Comparison of ENCODE assay signal across 8 cellular contexts in the genomic region with DNA sequence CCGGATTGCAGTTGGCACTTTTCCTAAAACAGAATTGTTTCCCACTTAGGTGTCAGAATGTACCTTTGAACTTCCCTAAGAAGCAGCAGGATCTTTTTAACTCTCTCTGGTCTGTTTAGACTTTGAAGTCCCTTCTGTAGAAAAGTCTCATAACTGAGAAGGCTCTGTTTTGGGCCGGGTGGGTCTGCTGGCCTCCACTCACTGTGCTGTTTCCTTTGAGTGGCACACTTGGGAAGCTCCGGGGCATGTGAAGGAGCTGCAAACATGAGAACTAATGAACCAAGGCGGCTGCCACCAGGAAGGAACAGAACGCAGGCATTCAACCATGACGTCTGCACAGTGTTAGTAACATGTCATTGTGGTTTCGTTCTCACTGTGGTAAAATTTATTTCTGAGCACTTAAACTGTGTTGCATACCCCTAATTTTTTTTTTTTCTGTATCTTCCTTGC. TPM values are rescaled to one million over a fixed set of nuclear protein-coding genes. Genes with fewer than 3 reads are reported as not detected.
DNase-seq lines count a peak whose midpoint lies in the region; ATAC-seq, FAIRE-seq and TF ChIP-seq lines count a peak whose summit lies in the region.

No MANE protein-coding gene starts in this region.

- FAIRE-seq in A549 (lab: Jason Lieb, UNC): no peak

- POLR2A ChIA-PET in A549 (lab: Yijun Ruan, JAX): no interaction called here

- H3K9me3 ChIP-seq in A549 (no peaks in the 10 kb centered on the region), thymus (ENCODE audit: control insufficient read depth) (no peaks in the 10 kb centered on the region)

- CTCF ChIA-PET in A549 (lab: Yijun Ruan, JAX): interaction anchor here (1.0 to 2.6 kb wide), 2 partner anchors 10 kb away, joined by 3 to 8 read pairs; no protein-coding TSS in a partner anchor

- no peak overlapping the region for H3K4me3 ChIP-seq in A549
- H3K4me3 ChIP-seq in thymus (ENCODE audit: low read length): no peak overlapping the region

- H3K4me3 Mint-ChIP-seq in activated T-cell treated with anti-CD3 and anti-CD28 coated beads, Interleukin-2, amount 50 U/mL, for 4 hours: peak overlapping the region; percentile 80
- no peak overlapping the region for H3K4me3 Mint-ChIP-seq in mesothelial cell of epicardium

- H3K4me2 ChIP-seq in A549: peak overlapping the region; percentile 61

- ATAC-seq in A549 (peak in 1 of 2 experiments; percentile 42; a peak in 2 of 6 replicates), GM21423 (IDR thresholded peaks at IDR 0.05; ENCODE audit: unreplicated experiment) (peak; percentile 81), HG02610 (IDR thresholded peaks at IDR 0.05; ENCODE audit: unreplicated experiment) (no peak)
- ATAC-seq in activated T-cell treated with anti-CD3 and anti-CD28 coated beads, Interleukin-2, amount 50 U/mL, for 4 hours: peak; percentile 59 to 60

- H3K27me3 ChIP-seq in thymus (ENCODE audit: control insufficient read depth, insufficient read depth): no peaks in the 10 kb centered on the region

- no peaks in the 10 kb centered on the region for H3K27me3 Mint-ChIP-seq in activated T-cell treated with anti-CD3 and anti-CD28 coated beads, Interleukin-2, amount 50 U/mL, for 4 hours (ENCODE audit: low read depth)
- no peaks in the 10 kb centered on the region for H3K27me3 Mint-ChIP-seq in mesothelial cell of epicardium (ENCODE audit: low read depth)

- H3K4me1 ChIP-seq in A549 (peaks cover 41% of the 10 kb centered on the region), thymus (ENCODE audit: control insufficient read depth, insufficient read depth, low read length) (peaks cover 6% of the 10 kb centered on the region)

- TF ChIP-seq RAD21 in A549 (conservative IDR thresholded peaks at IDR 0.05 in 1 of 2, IDR thresholded peaks at IDR 0.05 in 1 of 2): no peak

- peak overlapping the region; percentile 57 for H3K27ac Mint-ChIP-seq in mesothelial cell of epicardium

- H3K36me3 Mint-ChIP-seq in activated T-cell treated with anti-CD3 and anti-CD28 coated beads, Interleukin-2, amount 50 U/mL, for 4 hours (ENCODE audit: insufficient read depth): peaks cover 25% of the 10 kb centered on the region
- peaks cover 7% of the 10 kb centered on the region for H3K36me3 Mint-ChIP-seq in mesothelial cell of epicardium

- H3K36me3 ChIP-seq in thymus (ENCODE audit: control insufficient read depth, insufficient read depth): no peaks in the 10 kb centered on the region

- WGBS in A549 (ENCODE audit: missing lambda C conversion rate): 12% methylated on average over 7 of the region's 7 CpGs
- WGBS in thymus: 12% methylated on average over 7 of the region's 7 CpGs

- no peak for TF ChIP-seq CTCF in A549 (IDR thresholded peaks at IDR 0.05)
- TF ChIP-seq CTCF in mesothelial cell of epicardium (IDR thresholded peaks at IDR 0.05; ENCODE audit: unreplicated experiment): no peak

- TF ChIP-seq EP300 in A549 (IDR thresholded peaks at IDR 0.05): no peak

- no peaks in the 10 kb centered on the region for H3K9me3 Mint-ChIP-seq in activated T-cell treated with anti-CD3 and anti-CD28 coated beads, Interleukin-2, amount 50 U/mL, for 4 hours
- H3K9me3 Mint-ChIP-seq in mesothelial cell of epicardium: no peaks in the 10 kb centered on the region

- DNase-seq in A549 (ENCODE audit: low read depth in 1 of 2, low spot score in 1 of 2) (peak in 1 of 2 experiments; percentile 36), NCI-H510A (lab: John Stamatoyannopoulos, UW) (peak; percentile 51), mesothelial cell of epicardium (ENCODE audit: low spot score in 2 of 2, unreplicated experiment in 2 of 2) (no peak), NCI-H128 (lab: John Stamatoyannopoulos, UW; ENCODE audit: unreplicated experiment) (no peak)
- DNase-seq in activated T-cell treated with anti-CD3 and anti-CD28 coated beads, Interleukin-2, amount 50 U/mL, for 4 hours: peak; percentile 54

- TF ChIP-seq POLR2A in A549 (IDR thresholded peaks at IDR 0.05; ENCODE audit: low read length): no peak

- peaks cover 79% of the 10 kb centered on the region for H3K4me1 Mint-ChIP-seq in activated T-cell treated with anti-CD3 and anti-CD28 coated beads, Interleukin-2, amount 50 U/mL, for 4 hours (ENCODE audit: low read depth)
- peaks cover 29% of the 10 kb centered on the region for H3K4me1 Mint-ChIP-seq in mesothelial cell of epicardium

- H3K27ac ChIP-seq in A549 (peak overlapping the region; percentile 59 to 79), thymus (ENCODE audit: low read depth) (peak overlapping the region; percentile 80)

TF ChIP-seq in A549, 52 proteins besides CTCF, POLR2A, EP300 and RAD21:
- TF ChIP-seq HEYL (CRISPR knock-in tag; IDR thresholded peaks at IDR 0.05) (no peak), USF2 (IDR thresholded peaks at IDR 0.05) (no peak), ZC3H11A (IDR thresholded peaks at IDR 0.05) (no peak), RFX5 (IDR thresholded peaks at IDR 0.05) (no peak), BCL3 (IDR thresholded peaks at IDR 0.05) (no peak), SMC3 (IDR thresholded peaks at IDR 0.05) (no peak), MAX (IDR thresholded peaks at IDR 0.05) (no peak), ESRRA (IDR thresholded peaks at IDR 0.05; ENCODE audit: borderline replicate concordance, low read length) (no peak), POLR2AphosphoS2 (conservative IDR thresholded peaks at IDR 0.05; ENCODE audit: low read length) (no peak), MAZ (IDR thresholded peaks at IDR 0.05; ENCODE audit: borderline replicate concordance, low read depth, low read length) (no peak), ZSCAN20 (CRISPR knock-in tag; IDR thresholded peaks at IDR 0.05) (no peak), RNF2 (IDR thresholded peaks at IDR 0.05; ENCODE audit: borderline replicate concordance, low read depth) (no peak), EHMT2 (IDR thresholded peaks at IDR 0.05; ENCODE audit: low read depth) (no peak), JUNB (IDR thresholded peaks at IDR 0.05) (no peak)
- TF ChIP-seq, protein P1, sequence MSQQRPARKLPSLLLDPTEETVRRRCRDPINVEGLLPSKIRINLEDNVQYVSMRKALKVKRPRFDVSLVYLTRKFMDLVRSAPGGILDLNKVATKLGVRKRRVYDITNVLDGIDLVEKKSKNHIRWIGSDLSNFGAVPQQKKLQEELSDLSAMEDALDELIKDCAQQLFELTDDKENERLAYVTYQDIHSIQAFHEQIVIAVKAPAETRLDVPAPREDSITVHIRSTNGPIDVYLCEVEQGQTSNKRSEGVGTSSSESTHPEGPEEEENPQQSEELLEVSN (IDR thresholded peaks at IDR 0.05; ENCODE audit: borderline replicate concordance, low read depth): no peak
TF ChIP-seq in A549: peak in this region for 0.

RNA-seq across cellular contexts. Expression of gene NCMAP, which starts 19.5 kb away (rescaled TPM):
- polyA plus RNA-seq in A549 (2011; rRNA removed) (1.7 and 2.2 TPM in 2 replicates), A549 (2017; fragmentation: RNase III; extraction: RNeasy Plus Mini Kit Qiagen cat#74134 plus additional on column Dnase treatment) (0.08 to 0.24 TPM (median 0.13 TPM) in 3 replicates), thymus (0.11 TPM)
- polyA plus RNA-seq in A549 (2012; cell fraction: cytosol; rRNA removed): 0.08 and 0.09 TPM in 2 replicates
- 0.04 and 0.12 TPM in 2 replicates for polyA plus RNA-seq in A549 (2012; cell fraction: nucleus; rRNA removed)
- 1.8 and 2.5 TPM in 2 replicates for polyA minus RNA-seq in A549 (2011; rRNA and poly(A)+ RNA removed)
- total RNA-seq in activated T-cell treated with anti-CD3 and anti-CD28 coated beads, Interleukin-2, amount 50 U/mL, for 4 hours: under 1 TPM in 2 of 3 donors, not detected in 1; 0.08 to 0.10 TPM
- total RNA-seq in mesothelial cell of epicardium: 0.31 to 0.51 TPM (median 0.38 TPM) in 3 replicates

RNA-seq across cellular contexts. Expression of gene RCAN3, which starts 33.8 kb away (rescaled TPM):
- polyA plus RNA-seq in A549 (2011; rRNA removed): 11.5 and 14.6 TPM in 2 replicates
- 5.8 and 6.8 TPM in 2 replicates for polyA plus RNA-seq in A549 (2012; cell fraction: cytosol; rRNA removed)
- 3.3 and 7.4 TPM in 2 replicates for polyA plus RNA-seq in A549 (2012; cell fraction: nucleus; rRNA removed)
- polyA plus RNA-seq in A549 (2017; fragmentation: RNase III; extraction: RNeasy Plus Mini Kit Qiagen cat#74134 plus additional on column Dnase treatment): 6.7 to 7.5 TPM (median 7.4 TPM) in 3 replicates
- 9.7 and 10.4 TPM in 2 replicates for polyA minus RNA-seq in A549 (2011; rRNA and poly(A)+ RNA removed)
- 10 to 100 TPM; 45.0 to 51.7 (median 47.4) TPM for total RNA-seq in activated T-cell treated with anti-CD3 and anti-CD28 coated beads, Interleukin-2, amount 50 U/mL, for 4 hours
- total RNA-seq in mesothelial cell of epicardium: 9.5 to 14.7 TPM (median 11.8 TPM) in 3 replicates
- polyA plus RNA-seq in thymus: 21.2 TPM

Comparison
In these comparisons a context has a peak if more than half of its experiments do, and no peak if none do; other contexts are left out.
1. DNase-seq: peak in NCI-H510A (single experiment) and activated T-cell treated with anti-CD3 and anti-CD28 coated beads, Interleukin-2, amount 50 U/mL, for 4 hours (single experiment); none in mesothelial cell of epicardium (0 of 2) and NCI-H128 (single experiment).